In genomic region chr5:79059674-79060073, GRCh38 we compare ENCODE assay signal across 9 cellular contexts. TPM values are rescaled to one million over a fixed set of nuclear protein-coding genes. Genes with fewer than 3 reads are reported as not detected.
"Had no signal": no experiment of that assay in that cellular context is flagged by ENCODE, and none has a peak within 500 bp of the region (broad histone marks: within the 10 kb centered on the region; RNA-seq: fewer than 3 reads in every experiment).

No MANE protein-coding gene starts in this region.

- DNase-seq: GDM1, GF-D8 had no signal

- ATAC-seq: GM12878 had no signal

- H3K4me3 ChIP-seq: GM12878 had no signal

- FAIRE-seq: G401.6, GM12878, GM12891, GM12892, GM18507, GM19239 had no signal

RNA-seq across cellular contexts. Expression of gene DMGDH, which starts 9.8 kb away (rescaled TPM):
- total RNA-seq: G401 had no signal

RNA-seq across cellular contexts. Expression of gene BHMT2, which starts 9.9 kb away (rescaled TPM):
- total RNA-seq: G401, GM12878 had no signal
- polyA plus RNA-seq: GM12878 had no signal

RNA-seq across cellular contexts. Expression of gene BHMT, which starts 51.9 kb away (rescaled TPM):
- total RNA-seq: G401 had no signal
- polyA plus RNA-seq: GM12878 had no signal
